8 cellular contexts compared by ENCODE assay signal in the genomic region with DNA sequence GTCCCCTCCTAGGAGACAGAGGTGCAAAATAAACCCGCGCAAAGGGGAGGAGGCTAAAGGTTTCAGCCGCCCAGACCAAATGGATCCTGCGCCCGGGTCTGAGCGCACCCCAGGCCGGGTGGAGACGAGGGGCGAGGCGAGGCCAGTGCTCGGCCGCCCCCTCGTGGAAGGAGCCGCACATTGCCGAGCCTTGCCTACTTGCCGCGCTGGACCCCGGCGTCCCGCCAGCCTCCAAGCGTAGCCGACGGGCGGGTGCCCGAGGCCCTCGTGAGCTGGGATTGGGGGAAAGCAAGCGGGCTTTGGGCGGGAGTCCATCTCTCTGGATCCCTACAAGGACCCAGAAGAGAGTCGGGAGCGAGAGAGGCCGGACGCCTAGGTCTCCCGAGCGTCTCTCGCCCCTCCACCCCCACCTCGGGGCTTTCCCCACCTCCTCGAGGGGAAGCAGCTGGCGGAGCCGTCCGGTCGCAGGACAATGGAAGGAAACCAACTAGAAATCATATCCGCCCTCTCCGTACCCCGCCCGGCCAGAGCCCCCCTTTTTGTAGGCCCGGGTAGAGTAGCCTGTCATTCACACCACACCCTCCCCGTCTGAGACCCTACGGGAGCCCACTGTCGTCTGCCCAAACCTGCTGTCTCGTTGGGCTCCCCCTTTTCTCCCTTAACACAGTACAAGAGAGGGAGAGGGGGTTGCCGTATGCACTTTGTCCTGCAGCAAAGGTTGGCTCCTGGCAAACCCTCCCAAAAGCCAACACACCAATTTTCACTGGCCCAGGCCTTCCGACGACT. TPM values are rescaled to one million over a fixed set of nuclear protein-coding genes. Genes with fewer than 3 reads are reported as not detected.
DNase-seq lines count a peak whose midpoint lies in the region; ATAC-seq and TF ChIP-seq lines count a peak whose summit lies in the region.

No MANE protein-coding gene starts in this region.

- peaks cover 32% of the 10 kb centered on the region for H3K36me3 Mint-ChIP-seq in stimulated activated effector memory CD8-positive, alpha-beta T cell treated with anti-CD3 and anti-CD28 coated beads, Interleukin-12 subunit alpha, Interleukin-12 subunit beta, amount 100 ng/mL, for 72 hours

- H3K4me3 Mint-ChIP-seq in stimulated activated effector memory CD8-positive, alpha-beta T cell treated with anti-CD3 and anti-CD28 coated beads, Interleukin-12 subunit alpha, Interleukin-12 subunit beta, amount 100 ng/mL, for 72 hours: peak overlapping the region; percentile 77

- peak overlapping the region; percentile 96 for H3K27ac Mint-ChIP-seq in stimulated activated effector memory CD8-positive, alpha-beta T cell treated with anti-CD3 and anti-CD28 coated beads, Interleukin-12 subunit alpha, Interleukin-12 subunit beta, amount 100 ng/mL, for 72 hours

- TF ChIP-seq CTCF in epithelial cell of esophagus (IDR thresholded peaks at IDR 0.05; ENCODE audit: insufficient read depth, low read depth, low read length, missing control alignments): peak; percentile 74

- peaks cover 73% of the 10 kb centered on the region for H3K4me1 Mint-ChIP-seq in stimulated activated effector memory CD8-positive, alpha-beta T cell treated with anti-CD3 and anti-CD28 coated beads, Interleukin-12 subunit alpha, Interleukin-12 subunit beta, amount 100 ng/mL, for 72 hours

- H3K9me3 Mint-ChIP-seq in stimulated activated effector memory CD8-positive, alpha-beta T cell treated with anti-CD3 and anti-CD28 coated beads, Interleukin-12 subunit alpha, Interleukin-12 subunit beta, amount 100 ng/mL, for 72 hours: no peaks in the 10 kb centered on the region

- peak; percentile 91 for DNase-seq in 8988T
- peak; percentile 83 for DNase-seq in NCI-H82 (lab: John Stamatoyannopoulos, UW)
- DNase-seq in activated CD8-positive, alpha-beta memory T cell treated with anti-CD3 and anti-CD28 coated beads, Interleukin-2, amount 50 U/mL, for 48 hours: peak; percentile 94
- DNase-seq in epithelial cell of esophagus (ENCODE audit: low read depth): peak; percentile 56
- peak; percentile 75 for DNase-seq in mucosa of gallbladder (ENCODE audit: low spot score)
- peak; percentile 94 to 95 for DNase-seq in stimulated activated effector memory CD8-positive, alpha-beta T cell treated with anti-CD3 and anti-CD28 coated beads, Interleukin-12 subunit alpha, Interleukin-12 subunit beta, amount 100 ng/mL, for 72 hours (ENCODE audit: low spot score in 2 of 2)

- H3K4me3 ChIP-seq in epithelial cell of esophagus (ENCODE audit: low read length): peak overlapping the region; percentile 16

- ATAC-seq in GM18498 (IDR thresholded peaks at IDR 0.05; ENCODE audit: unreplicated experiment) (peak; percentile 62), HG03196 (IDR thresholded peaks at IDR 0.05; ENCODE audit: unreplicated experiment) (peak; percentile 49)
- peak; percentile 82 for ATAC-seq in stimulated activated effector memory CD8-positive, alpha-beta T cell treated with anti-CD3 and anti-CD28 coated beads, Interleukin-12 subunit alpha, Interleukin-12 subunit beta, amount 100 ng/mL, for 72 hours

RNA-seq across cellular contexts. Expression of a gene that starts 0.7 kb away (rescaled TPM):
- total RNA-seq in mucosa of gallbladder: 6.2 TPM

RNA-seq across cellular contexts. Expression of a gene that starts 9.8 kb away (rescaled TPM):
- 228 TPM for total RNA-seq in mucosa of gallbladder

RNA-seq across cellular contexts. Expression of a gene that starts 13.6 kb away (rescaled TPM):
- 44.4 TPM for total RNA-seq in mucosa of gallbladder

RNA-seq across cellular contexts. Expression of a gene that starts 21.7 kb away (rescaled TPM):
- total RNA-seq in mucosa of gallbladder: 4.5 TPM

RNA-seq across cellular contexts. Expression of a gene that starts 26.3 kb away (rescaled TPM):
- not detected for total RNA-seq in mucosa of gallbladder

Comparison
In these comparisons a context has a peak if more than half of its experiments do, and no peak if none do; other contexts are left out.
1. Peak in every context shown above with its lines: DNase-seq, ATAC-seq and H3K4me3 ChIP-seq.